1 cellular context compared by ENCODE assay signal in the genomic region with DNA sequence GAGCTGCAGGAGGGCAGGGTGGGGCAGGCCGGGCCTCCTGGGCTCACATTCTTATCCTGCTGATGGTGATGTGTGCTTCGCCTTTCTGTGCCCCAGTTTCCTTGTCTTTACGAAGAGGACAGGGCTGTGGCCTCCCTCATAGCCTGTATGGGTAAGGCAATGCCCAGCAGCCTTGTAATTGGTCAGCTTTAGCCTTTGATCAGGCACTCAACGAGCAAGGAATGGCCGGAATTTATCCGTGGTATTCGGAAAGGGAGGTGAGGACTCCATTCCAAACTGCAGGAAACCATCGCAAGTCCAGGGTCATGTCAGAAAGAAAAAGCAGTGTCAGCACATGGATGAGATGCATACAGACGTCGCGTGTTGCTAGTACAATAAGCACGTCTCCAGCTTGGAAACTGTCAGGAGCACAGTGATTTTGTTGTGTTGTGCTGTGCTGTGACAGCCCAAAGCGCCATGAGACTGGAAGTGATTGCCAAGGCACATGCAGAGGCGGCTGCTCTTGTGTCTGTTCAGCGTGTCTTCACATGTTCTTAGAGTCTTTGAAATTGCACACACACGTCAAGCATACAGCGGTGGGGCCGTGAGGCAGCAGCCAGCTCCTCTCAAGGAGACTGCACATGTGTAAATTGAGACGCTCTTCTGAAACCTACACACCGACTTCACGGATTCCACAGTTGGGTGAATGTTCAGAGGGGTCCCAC.
TF ChIP-seq lines count a peak whose summit lies in the region.

No MANE protein-coding gene starts in this region.

TF ChIP-seq in HepG2, 621 proteins besides CTCF, POLR2A, EP300 and RAD21 (continued from another document and continues in another):
- TF ChIP-seq, protein P1, sequence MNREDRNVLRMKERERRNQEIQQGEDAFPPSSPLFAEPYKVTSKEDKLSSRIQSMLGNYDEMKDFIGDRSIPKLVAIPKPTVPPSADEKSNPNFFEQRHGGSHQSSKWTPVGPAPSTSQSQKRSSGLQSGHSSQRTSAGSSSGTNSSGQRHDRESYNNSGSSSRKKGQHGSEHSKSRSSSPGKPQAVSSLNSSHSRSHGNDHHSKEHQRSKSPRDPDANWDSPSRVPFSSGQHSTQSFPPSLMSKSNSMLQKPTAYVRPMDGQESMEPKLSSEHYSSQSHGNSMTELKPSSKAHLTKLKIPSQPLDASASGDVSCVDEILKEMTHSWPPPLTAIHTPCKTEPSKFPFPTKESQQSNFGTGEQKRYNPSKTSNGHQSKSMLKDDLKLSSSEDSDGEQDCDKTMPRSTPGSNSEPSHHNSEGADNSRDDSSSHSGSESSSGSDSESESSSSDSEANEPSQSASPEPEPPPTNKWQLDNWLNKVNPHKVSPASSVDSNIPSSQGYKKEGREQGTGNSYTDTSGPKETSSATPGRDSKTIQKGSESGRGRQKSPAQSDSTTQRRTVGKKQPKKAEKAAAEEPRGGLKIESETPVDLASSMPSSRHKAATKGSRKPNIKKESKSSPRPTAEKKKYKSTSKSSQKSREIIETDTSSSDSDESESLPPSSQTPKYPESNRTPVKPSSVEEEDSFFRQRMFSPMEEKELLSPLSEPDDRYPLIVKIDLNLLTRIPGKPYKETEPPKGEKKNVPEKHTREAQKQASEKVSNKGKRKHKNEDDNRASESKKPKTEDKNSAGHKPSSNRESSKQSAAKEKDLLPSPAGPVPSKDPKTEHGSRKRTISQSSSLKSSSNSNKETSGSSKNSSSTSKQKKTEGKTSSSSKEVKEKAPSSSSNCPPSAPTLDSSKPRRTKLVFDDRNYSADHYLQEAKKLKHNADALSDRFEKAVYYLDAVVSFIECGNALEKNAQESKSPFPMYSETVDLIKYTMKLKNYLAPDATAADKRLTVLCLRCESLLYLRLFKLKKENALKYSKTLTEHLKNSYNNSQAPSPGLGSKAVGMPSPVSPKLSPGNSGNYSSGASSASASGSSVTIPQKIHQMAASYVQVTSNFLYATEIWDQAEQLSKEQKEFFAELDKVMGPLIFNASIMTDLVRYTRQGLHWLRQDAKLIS (CRISPR knock-in tag; IDR thresholded peaks at IDR 0.05): no peak
- TF ChIP-seq ZNF33B (CRISPR knock-in tag; IDR thresholded peaks at IDR 0.05) (no peak), ZNF550 (CRISPR knock-in tag; IDR thresholded peaks at IDR 0.05; ENCODE audit: borderline replicate concordance) (0 out of 2 replicates have a peak, but pooled peaks have one; percentile 1), PHF20 (CRISPR knock-in tag; IDR thresholded peaks at IDR 0.05) (no peak), ZNF775 (CRISPR knock-in tag; IDR thresholded peaks at IDR 0.05; ENCODE audit: borderline replicate concordance) (no peak), HCFC1 (IDR thresholded peaks at IDR 0.05; ENCODE audit: low read depth, low read length) (no peak), ZFX (CRISPR knock-in tag; IDR thresholded peaks at IDR 0.05; ENCODE audit: low read depth) (no peak), ZNF34 (CRISPR knock-in tag; IDR thresholded peaks at IDR 0.05; ENCODE audit: borderline replicate concordance) (no peak), MEIS2 (CRISPR knock-in tag; IDR thresholded peaks at IDR 0.05) (no peak), THYN1 (CRISPR knock-in tag; IDR thresholded peaks at IDR 0.05; ENCODE audit: borderline replicate concordance, low read depth) (no peak), MED1 (CRISPR knock-in tag; IDR thresholded peaks at IDR 0.05) (no peak), MAZ (IDR thresholded peaks at IDR 0.05; ENCODE audit: borderline replicate concordance, low read depth, low read length) (no peak), MAZ (CRISPR knock-in tag; IDR thresholded peaks at IDR 0.05; ENCODE audit: low read depth) (no peak), SNAI1 (CRISPR knock-in tag; IDR thresholded peaks at IDR 0.05; ENCODE audit: borderline replicate concordance) (no peak), ZNF839 (CRISPR knock-in tag; IDR thresholded peaks at IDR 0.05; ENCODE audit: borderline replicate concordance) (no peak), ISL2 (CRISPR knock-in tag; IDR thresholded peaks at IDR 0.05) (no peak), RELA (CRISPR knock-in tag; IDR thresholded peaks at IDR 0.05) (no peak), PAX8 (CRISPR knock-in tag; IDR thresholded peaks at IDR 0.05; ENCODE audit: borderline replicate concordance) (no peak), ZNF770 (CRISPR knock-in tag; IDR thresholded peaks at IDR 0.05) (no peak), YEATS4 (CRISPR knock-in tag; IDR thresholded peaks at IDR 0.05; ENCODE audit: borderline replicate concordance) (no peak), AHDC1 (CRISPR knock-in tag; IDR thresholded peaks at IDR 0.05; ENCODE audit: borderline replicate concordance) (no peak), ZNF674 (CRISPR knock-in tag; IDR thresholded peaks at IDR 0.05; ENCODE audit: low read depth) (no peak), ZNF282 (IDR thresholded peaks at IDR 0.05; ENCODE audit: partially characterized antibody) (no peak), ZNF7 (CRISPR knock-in tag; IDR thresholded peaks at IDR 0.05) (no peak), ONECUT2 (CRISPR knock-in tag; IDR thresholded peaks at IDR 0.05) (no peak), ZNF383 (CRISPR knock-in tag; IDR thresholded peaks at IDR 0.05; ENCODE audit: borderline replicate concordance) (no peak), JDP2 (CRISPR knock-in tag; IDR thresholded peaks at IDR 0.05; ENCODE audit: borderline replicate concordance) (no peak), ARID4A (CRISPR knock-in tag; IDR thresholded peaks at IDR 0.05; ENCODE audit: borderline replicate concordance) (no peak; the same call in 1 of the 2 replicates), NONO (IDR thresholded peaks at IDR 0.05) (no peak), NONO (CRISPR knock-in tag; conservative IDR thresholded peaks at IDR 0.05) (peak; percentile 57)
- TF ChIP-seq, protein P2, sequence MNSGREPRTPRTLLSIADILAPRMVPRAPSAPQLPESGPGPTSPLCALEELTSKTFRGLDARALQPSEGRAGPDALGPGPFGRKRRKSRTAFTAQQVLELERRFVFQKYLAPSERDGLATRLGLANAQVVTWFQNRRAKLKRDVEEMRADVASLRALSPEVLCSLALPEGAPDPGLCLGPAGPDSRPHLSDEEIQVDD (CRISPR knock-in tag; IDR thresholded peaks at IDR 0.05; ENCODE audit: borderline replicate concordance): no peak
- TF ChIP-seq, protein P3, sequence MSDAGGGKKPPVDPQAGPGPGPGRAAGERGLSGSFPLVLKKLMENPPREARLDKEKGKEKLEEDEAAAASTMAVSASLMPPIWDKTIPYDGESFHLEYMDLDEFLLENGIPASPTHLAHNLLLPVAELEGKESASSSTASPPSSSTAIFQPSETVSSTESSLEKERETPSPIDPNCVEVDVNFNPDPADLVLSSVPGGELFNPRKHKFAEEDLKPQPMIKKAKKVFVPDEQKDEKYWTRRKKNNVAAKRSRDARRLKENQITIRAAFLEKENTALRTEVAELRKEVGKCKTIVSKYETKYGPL (CRISPR knock-in tag; IDR thresholded peaks at IDR 0.05): no peak
- TF ChIP-seq, protein P4, sequence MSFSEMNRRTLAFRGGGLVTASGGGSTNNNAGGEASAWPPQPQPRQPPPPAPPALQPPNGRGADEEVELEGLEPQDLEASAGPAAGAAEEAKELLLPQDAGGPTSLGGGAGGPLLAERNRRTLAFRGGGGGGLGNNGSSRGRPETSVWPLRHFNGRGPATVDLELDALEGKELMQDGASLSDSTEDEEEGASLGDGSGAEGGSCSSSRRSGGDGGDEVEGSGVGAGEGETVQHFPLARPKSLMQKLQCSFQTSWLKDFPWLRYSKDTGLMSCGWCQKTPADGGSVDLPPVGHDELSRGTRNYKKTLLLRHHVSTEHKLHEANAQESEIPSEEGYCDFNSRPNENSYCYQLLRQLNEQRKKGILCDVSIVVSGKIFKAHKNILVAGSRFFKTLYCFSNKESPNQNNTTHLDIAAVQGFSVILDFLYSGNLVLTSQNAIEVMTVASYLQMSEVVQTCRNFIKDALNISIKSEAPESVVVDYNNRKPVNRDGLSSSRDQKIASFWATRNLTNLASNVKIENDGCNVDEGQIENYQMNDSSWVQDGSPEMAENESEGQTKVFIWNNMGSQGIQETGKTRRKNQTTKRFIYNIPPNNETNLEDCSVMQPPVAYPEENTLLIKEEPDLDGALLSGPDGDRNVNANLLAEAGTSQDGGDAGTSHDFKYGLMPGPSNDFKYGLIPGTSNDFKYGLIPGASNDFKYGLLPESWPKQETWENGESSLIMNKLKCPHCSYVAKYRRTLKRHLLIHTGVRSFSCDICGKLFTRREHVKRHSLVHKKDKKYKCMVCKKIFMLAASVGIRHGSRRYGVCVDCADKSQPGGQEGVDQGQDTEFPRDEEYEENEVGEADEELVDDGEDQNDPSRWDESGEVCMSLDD (CRISPR knock-in tag; IDR thresholded peaks at IDR 0.05; ENCODE audit: borderline replicate concordance): no peak
- TF ChIP-seq, protein P5, sequence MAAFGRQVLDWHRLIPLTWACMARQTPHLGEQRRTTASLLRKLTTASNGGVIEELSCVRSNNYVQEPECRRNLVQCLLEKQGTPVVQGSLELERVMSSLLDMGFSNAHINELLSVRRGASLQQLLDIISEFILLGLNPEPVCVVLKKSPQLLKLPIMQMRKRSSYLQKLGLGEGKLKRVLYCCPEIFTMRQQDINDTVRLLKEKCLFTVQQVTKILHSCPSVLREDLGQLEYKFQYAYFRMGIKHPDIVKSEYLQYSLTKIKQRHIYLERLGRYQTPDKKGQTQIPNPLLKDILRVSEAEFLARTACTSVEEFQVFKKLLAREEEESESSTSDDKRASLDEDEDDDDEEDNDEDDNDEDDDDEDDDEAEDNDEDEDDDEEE (CRISPR knock-in tag; IDR thresholded peaks at IDR 0.05): no peak
